In the genomic region with DNA sequence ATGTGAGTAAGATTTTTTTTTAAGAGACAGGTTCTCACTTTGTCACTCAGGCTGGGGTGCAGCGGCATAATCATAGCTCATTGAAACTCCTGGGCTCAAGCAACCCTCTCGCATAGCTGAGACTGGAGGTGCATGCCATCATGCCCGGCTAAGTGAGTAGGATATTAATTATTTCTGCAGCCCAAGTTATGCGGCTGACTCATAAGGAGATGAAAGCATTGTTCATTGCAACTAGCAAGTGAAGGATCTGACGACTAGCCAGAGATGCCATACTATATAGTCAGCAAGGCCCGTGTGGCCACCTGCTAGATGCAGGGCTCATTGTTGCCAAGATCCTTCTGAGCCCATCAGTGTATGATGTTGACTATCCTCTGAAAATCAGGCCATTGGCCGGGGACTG, we compare ENCODE assay signal across 13 cellular contexts. TPM values are rescaled to one million over a fixed set of nuclear protein-coding genes. Genes with fewer than 3 reads are reported as not detected.
DNase-seq lines count a peak whose midpoint lies in the region; TF ChIP-seq lines count a peak whose summit lies in the region.
"Had no signal": no experiment of that assay in that cellular context is flagged by ENCODE, and none has a peak within 500 bp of the region (broad histone marks: within the 10 kb centered on the region; RNA-seq: fewer than 3 reads in every experiment).

No MANE protein-coding gene starts in this region.

- H3K27ac ChIP-seq in mesendoderm (ENCODE audit: low read depth, low read length): no peak overlapping the region

- no peak overlapping the region for H3K9ac ChIP-seq in mesendoderm (ENCODE audit: low read length)

- H3K56ac ChIP-seq in mesendoderm (ENCODE audit: low read length): no peak overlapping the region

- no peak overlapping the region for H2AK5ac ChIP-seq in mesendoderm (ENCODE audit: low read length)

- H3K4me1 Mint-ChIP-seq in chondrocyte (ENCODE audit: low read depth): peaks cover 26% of the 10 kb centered on the region

- no peak overlapping the region for H2BK120ac ChIP-seq in mesendoderm (ENCODE audit: low read depth, low read length)

- H3K27me3 Mint-ChIP-seq in chondrocyte (ENCODE audit: low read depth): no peaks in the 10 kb centered on the region
- H3K27me3 Mint-ChIP-seq: IgD-negative memory B cell had no signal

- no peak overlapping the region for H3K4me3 ChIP-seq in mesendoderm (ENCODE audit: low read length)

- peaks cover 1% of the 10 kb centered on the region for H3K36me3 Mint-ChIP-seq in chondrocyte (ENCODE audit: low read depth)

- no peaks in the 10 kb centered on the region for H3K79me2 ChIP-seq in mesendoderm (ENCODE audit: control insufficient read depth, insufficient read depth, low read length)

- DNase-seq in COLO829 (ENCODE audit: low spot score) (peak; percentile 11), M059J (ENCODE audit: low read depth) (peak; percentile 97), chondrocyte (ENCODE audit: low spot score) (no peak), mesendoderm (peak; percentile 17), hippocampal formation (lab: John Stamatoyannopoulos, UW) (no peak), HuH-7 (ENCODE audit: low spot score) (no peak), NCI-H2081 (lab: John Stamatoyannopoulos, UW) (no peak)
- no peak for DNase-seq in activated CD4-positive, alpha-beta T cell treated with anti-CD3 and anti-CD28 coated beads, Interleukin-2, amount 50 U/mL, for 4 hours
- DNase-seq: activated CD4-positive, alpha-beta T cell treated with anti-CD3 and anti-CD28 coated beads for 48 hours; activated effector memory CD4-positive, alpha-beta T cell treated with anti-CD3 and anti-CD28 coated beads, Interleukin-2, amount 50 U/mL, for 16 hours; CD8-positive, alpha-beta memory T cell; effector memory CD4-positive, alpha-beta T cell had no signal

- H3K4ac ChIP-seq in mesendoderm (ENCODE audit: low read depth, low read length): no peak overlapping the region

- TF ChIP-seq CTCF in chondrocyte (IDR thresholded peaks at IDR 0.05): no peak

- no peaks in the 10 kb centered on the region for H3K27me3 ChIP-seq in mesendoderm (ENCODE audit: insufficient read depth, low read length, poor library complexity)

- H3K79me1 ChIP-seq in mesendoderm (ENCODE audit: low read length): no peaks in the 10 kb centered on the region

- no peak overlapping the region for H4K8ac ChIP-seq in mesendoderm (ENCODE audit: low read depth, low read length)

- H3K27ac Mint-ChIP-seq in chondrocyte (ENCODE audit: unreplicated experiment): peak overlapping the region; percentile 60
- H3K27ac Mint-ChIP-seq: CD8-positive, alpha-beta memory T cell had no signal

- peaks cover 2% of the 10 kb centered on the region for H3K4me1 ChIP-seq in mesendoderm (ENCODE audit: control insufficient read depth, low read depth, low read length)

- no peak overlapping the region for H3K18ac ChIP-seq in mesendoderm (ENCODE audit: low read length)

- no peak overlapping the region for H3K23ac ChIP-seq in mesendoderm (ENCODE audit: low read length)

- no peak overlapping the region for H2BK5ac ChIP-seq in mesendoderm (ENCODE audit: low read length)

- H2BK15ac ChIP-seq in mesendoderm (replicated peaks; ENCODE audit: low read depth): no peak overlapping the region

- H4K5ac ChIP-seq in mesendoderm (ENCODE audit: low read length): no peak overlapping the region

- no peaks in the 10 kb centered on the region for H3K9me3 Mint-ChIP-seq in chondrocyte (ENCODE audit: low read depth)
- H3K9me3 Mint-ChIP-seq: CD8-positive, alpha-beta memory T cell; IgD-negative memory B cell had no signal

- H3K36me3 ChIP-seq in mesendoderm (ENCODE audit: control insufficient read depth, insufficient read depth, low read length): no peaks in the 10 kb centered on the region

- no peak overlapping the region for H3K4me2 ChIP-seq in mesendoderm (ENCODE audit: low read length)

- WGBS in mesendoderm (ENCODE audit: extremely low coverage, insufficient coverage, low lambda C conversion rate): no CpG with 5 or more reads among the region's 7 CpGs

- no peak overlapping the region for H3K4me3 Mint-ChIP-seq in chondrocyte (ENCODE audit: unreplicated experiment)
- H3K4me3 Mint-ChIP-seq: CD8-positive, alpha-beta memory T cell; IgD-negative memory B cell had no signal

RNA-seq across cellular contexts. Expression of a gene that starts 45.2 kb away (rescaled TPM):
- total RNA-seq in M059J (2014; rRNA removed; shearing (Covaris generic)): 15.4 and 20.6 TPM in 2 replicates
- 7.2 to 11.2 TPM (median 10.6 TPM) in 3 replicates for total RNA-seq in chondrocyte
- polyA plus RNA-seq in mesendoderm (2013, experiment 1 of 2): 5.4 TPM
- 5.3 TPM for polyA plus RNA-seq in mesendoderm (2013, experiment 2 of 2)

Comparison
In these comparisons a context has a peak if more than half of its experiments do, and no peak if none do; other contexts are left out.
1. DNase-seq: peak in COLO829 (single experiment), M059J (single experiment) and mesendoderm (single experiment); none in chondrocyte (single experiment), hippocampal formation (0 of 2), activated CD4-positive, alpha-beta T cell treated with anti-CD3 and anti-CD28 coated beads, Interleukin-2, amount 50 U/mL, for 4 hours (0 of 2), HuH-7 (single experiment) and NCI-H2081 (0 of 2).